ENCODE assay signal across 18 cellular contexts in the genomic region with DNA sequence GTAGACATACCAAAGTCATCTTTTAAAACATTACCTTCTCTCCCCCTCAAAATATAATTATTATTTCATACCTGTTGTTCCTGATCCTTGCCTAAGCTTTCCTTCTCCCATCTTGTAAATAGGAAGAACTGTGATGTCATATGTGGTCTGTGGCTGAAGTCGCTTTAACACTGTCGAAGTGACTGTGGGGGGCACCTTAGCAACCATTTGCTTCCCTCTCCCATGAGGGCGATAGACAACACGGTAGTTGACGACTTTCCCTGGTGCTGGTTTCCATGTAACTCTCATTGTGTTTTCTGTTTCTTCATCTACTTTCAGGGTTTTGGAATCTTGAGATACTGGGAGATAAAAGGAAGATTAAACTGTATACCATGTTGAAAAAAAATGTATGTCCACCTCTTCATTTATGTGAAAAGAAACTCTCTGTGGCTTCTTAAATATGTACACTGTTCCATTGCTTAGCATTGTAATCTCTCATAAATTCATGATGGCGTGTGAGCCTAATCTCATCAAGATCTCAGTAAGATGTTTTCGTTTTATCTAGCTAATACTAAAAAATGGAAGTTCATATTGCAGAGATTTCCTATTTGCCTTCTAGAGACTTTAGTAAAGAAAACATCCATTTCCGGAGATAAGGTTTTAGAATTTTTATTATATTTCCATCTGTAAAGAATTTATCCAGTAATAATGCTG. TPM values are rescaled to one million over a fixed set of nuclear protein-coding genes. Genes with fewer than 3 reads are reported as not detected.
DNase-seq lines count a peak whose midpoint lies in the region; ATAC-seq and TF ChIP-seq lines count a peak whose summit lies in the region.
"Had no signal": no experiment of that assay in that cellular context is flagged by ENCODE, and none has a peak within 500 bp of the region (broad histone marks: within the 10 kb centered on the region; RNA-seq: fewer than 3 reads in every experiment).

No MANE protein-coding gene starts in this region.

- WGBS in mammary epithelial cell (ENCODE audit: low coverage, missing lambda C conversion rate): 96% methylated on average over 8 of the region's 8 CpGs
- no CpG with 5 or more reads among the region's 8 CpGs for WGBS in trophoblast cell (ENCODE audit: extremely low coverage, insufficient coverage, insufficient read length)

- no peak overlapping the region for H3K4ac ChIP-seq in trophoblast cell (ENCODE audit: low read depth, low read length)

- H2AFZ ChIP-seq in mammary epithelial cell (ENCODE audit: low read depth, low read length): no peak overlapping the region
- no peak overlapping the region for H2AFZ ChIP-seq in trophoblast cell (ENCODE audit: insufficient read depth, low read length, poor library complexity)

- peak overlapping the region; percentile 30 for H2BK12ac ChIP-seq in trophoblast cell (ENCODE audit: low read length)

- BruUV-seq in mammary epithelial cell (replicated peaks; lab: Mats Ljungman, UMichigan): TSS peak; percentile 77

- intact Hi-C loops in mammary epithelial cell (cut with micrococcal nuclease) (no loop called here), breast epithelium (cut with DNase I; ENCODE audit: low total_unique reads) (no loop called here)

- no peaks in the 10 kb centered on the region for H4K20me1 ChIP-seq in mammary epithelial cell (ENCODE audit: insufficient read depth, low read length)

- H3K4me2 ChIP-seq in mammary epithelial cell (ENCODE audit: insufficient read depth, low read depth, low read length) (no peak overlapping the region), trophoblast cell (ENCODE audit: low read length) (no peak overlapping the region)
- H3K4me2 ChIP-seq: A549 had no signal

- no peak overlapping the region for H3K18ac ChIP-seq in trophoblast cell (ENCODE audit: low read length)

- H3K79me2 ChIP-seq in mammary epithelial cell (ENCODE audit: insufficient read depth, low read length) (peaks cover 52% of the 10 kb centered on the region), trophoblast cell (ENCODE audit: control insufficient read depth, insufficient read depth, low read length, poor library complexity) (no peaks in the 10 kb centered on the region)

- H4K12ac ChIP-seq in trophoblast cell (ENCODE audit: low read depth, low read length): no peak overlapping the region

- no peak overlapping the region for H3K14ac ChIP-seq in trophoblast cell (ENCODE audit: low read length)

- H3K9me3 ChIP-seq in mammary epithelial cell (replicated peaks; ENCODE audit: insufficient read depth, low read length) (no peaks in the 10 kb centered on the region), breast epithelium (no peaks in the 10 kb centered on the region), trophoblast cell (ENCODE audit: insufficient read depth, low read depth, low read length) (no peaks in the 10 kb centered on the region)
- H3K9me3 ChIP-seq: A549 had no signal

- no peak overlapping the region for H2AK5ac ChIP-seq in trophoblast cell (ENCODE audit: low read length)

- in situ Hi-C loops in mammary epithelial cell (cut with MboI; ENCODE audit: low sequenced_read_pairs in 2 of 2): no loop called here

- H3K36me3 ChIP-seq in mammary epithelial cell (ENCODE audit: insufficient read depth, low read length) (peaks cover 34% of the 10 kb centered on the region), breast epithelium (no peaks in the 10 kb centered on the region), trophoblast cell (ENCODE audit: control insufficient read depth in 1 of 2, insufficient read depth in 2 of 2, low read length in 2 of 2) (peaks cover 0 to 9% of the 10 kb centered on the region in 2 experiments)

- H3K4me3 ChIP-seq in mammary epithelial cell (replicated peaks in 1 of 3; ENCODE audit: insufficient read depth in 1 of 3, low read depth in 2 of 3, low read length in 3 of 3) (no peak overlapping the region), breast epithelium (no peak overlapping the region), fibroblast of villous mesenchyme (ENCODE audit: low read depth, low read length) (no peak overlapping the region), trophoblast cell (ENCODE audit: low read depth, low read length) (no peak overlapping the region)
- H3K4me3 ChIP-seq: A549 had no signal

- no peak overlapping the region for H3K9ac ChIP-seq in mammary epithelial cell (ENCODE audit: insufficient read depth, low read length)
- H3K9ac ChIP-seq in trophoblast cell (ENCODE audit: low read length): no peak overlapping the region

- TF ChIP-seq CTCF in mammary epithelial cell (conservative IDR thresholded peaks at IDR 0.05 in 1 of 2, IDR thresholded peaks at IDR 0.05 in 1 of 2; ENCODE audit: extremely low read depth in 1 of 2, insufficient read depth in 1 of 2, low read depth in 1 of 2, low read length in 2 of 2) (no peak), breast epithelium (IDR thresholded peaks at IDR 0.05) (no peak), fibroblast of villous mesenchyme (IDR thresholded peaks at IDR 0.05; ENCODE audit: insufficient read depth, low read depth, low read length) (no peak)

- dilution Hi-C loops in mammary epithelial cell (cut with HindIII; ENCODE audit: low sequenced_read_pairs): no loop called here

- H3K27ac ChIP-seq in mammary epithelial cell (ENCODE audit: insufficient read depth, low read depth, low read length) (no peak overlapping the region), breast epithelium (no peak overlapping the region), trophoblast cell (ENCODE audit: low read depth, low read length) (peak overlapping the region; percentile 28)
- H3K27ac ChIP-seq: 22Rv1, A549, C4-2B, HL-60 had no signal

- CTCF ChIA-PET in mammary epithelial cell (lab: Charles Lee; ENCODE audit: low non-redundant PET): no interaction called here

- TF ChIP-seq POLR2A in breast epithelium (IDR thresholded peaks at IDR 0.05): no peak

- no peak overlapping the region for H4K91ac ChIP-seq in trophoblast cell (ENCODE audit: low read depth, low read length)

- no peak overlapping the region for H3K23ac ChIP-seq in trophoblast cell (ENCODE audit: low read length)

- peaks cover 4% of the 10 kb centered on the region for H3K79me1 ChIP-seq in trophoblast cell (ENCODE audit: low read length)

- H3K4me1 ChIP-seq in mammary epithelial cell (ENCODE audit: insufficient read depth, low read length): no peaks in the 10 kb centered on the region
- H3K4me1 ChIP-seq in breast epithelium: no peaks in the 10 kb centered on the region
- peaks cover 2 to 7% of the 10 kb centered on the region in 2 experiments for H3K4me1 ChIP-seq in trophoblast cell (ENCODE audit: control insufficient read depth in 1 of 2, insufficient read depth in 2 of 2, low read length in 2 of 2)
- H3K4me1 ChIP-seq: A549 had no signal

- no peak overlapping the region for H4K8ac ChIP-seq in trophoblast cell (ENCODE audit: low read depth, low read length)

- no peak overlapping the region for H2BK5ac ChIP-seq in trophoblast cell (ENCODE audit: low read depth, low read length, poor library complexity)

- peak overlapping the region; percentile 26 for H2BK120ac ChIP-seq in trophoblast cell (ENCODE audit: insufficient read depth, low read length, poor library complexity)

- DNase-seq in mammary epithelial cell: no peak
- DNase-seq in breast epithelium (ENCODE audit: low spot score in 2 of 2): no peak
- DNase-seq in fibroblast of villous mesenchyme (ENCODE audit: low read depth): peak; percentile 72
- DNase-seq in trophoblast cell: peak in 1 of 2 donors; percentile 37
- DNase-seq: AML-193; CD4-positive, alpha-beta T cell; DMS153; DMS79; GDM1; GOT3; H9 had no signal

- H3K27me3 ChIP-seq in mammary epithelial cell (ENCODE audit: insufficient read depth, low read length): no peaks in the 10 kb centered on the region
- no peaks in the 10 kb centered on the region for H3K27me3 ChIP-seq in breast epithelium
- no peaks in the 10 kb centered on the region for H3K27me3 ChIP-seq in trophoblast cell (ENCODE audit: insufficient read depth, low read length)

- no peak for ATAC-seq in HG03095 (IDR thresholded peaks at IDR 0.05; ENCODE audit: unreplicated experiment)
- ATAC-seq in GM21390 (IDR thresholded peaks at IDR 0.05; ENCODE audit: unreplicated experiment): no peak
- ATAC-seq in GM21619 (IDR thresholded peaks at IDR 0.05; ENCODE audit: unreplicated experiment): no peak
- ATAC-seq: A549 had no signal

RNA-seq across cellular contexts. Expression of gene COL12A1, which starts 49.5 kb away (rescaled TPM):
- total RNA-seq in mammary epithelial cell (100 to 1,000 TPM; 174 to 263 TPM), breast epithelium (100 to 1,000 TPM in 2 of 3 donors, 10 to 100 TPM in 1; 90.9 to 441 (median 281) TPM), fibroblast of villous mesenchyme (1,107 and 1,335 TPM in 2 replicates)
- polyA plus RNA-seq in mammary epithelial cell: 132 TPM
- 250 TPM for polyA minus RNA-seq in mammary epithelial cell
- polyA plus RNA-seq in trophoblast cell (2013): 38.5 and 39.9 TPM in 2 replicates
- total RNA-seq: CD4-positive, alpha-beta T cell had no signal
